21 cellular contexts compared by ENCODE assay signal in the genomic region with DNA sequence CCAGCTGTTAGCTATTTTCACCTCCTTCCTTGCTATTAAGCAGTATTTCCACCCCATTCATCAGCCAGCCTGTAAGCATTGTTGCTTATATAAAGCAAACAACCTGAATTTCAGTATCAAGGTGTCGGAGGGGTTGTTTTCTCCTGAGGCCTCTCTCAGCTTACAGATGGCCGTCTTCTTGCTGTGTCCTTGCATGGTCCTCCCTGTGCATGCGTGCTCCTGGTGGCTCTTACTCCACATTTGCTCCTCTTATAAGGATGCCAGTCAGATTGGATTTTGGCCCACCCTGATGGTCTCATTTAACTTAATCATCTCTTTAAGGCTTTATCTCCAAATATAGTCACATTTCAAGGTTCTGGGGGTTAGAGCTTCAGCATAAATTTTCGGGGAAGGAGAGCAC. TPM values are rescaled to one million over a fixed set of nuclear protein-coding genes. Genes with fewer than 3 reads are reported as not detected.
A peak's percentile ranks its signal among the peaks of the same experiment; 100 is the strongest.
DNase-seq lines count a peak whose midpoint lies in the region; ATAC-seq, FAIRE-seq and TF ChIP-seq lines count a peak whose summit lies in the region.
"Had no signal": no experiment of that assay in that cellular context is flagged by ENCODE, and none has a peak within 500 bp of the region (broad histone marks: within the 10 kb centered on the region; RNA-seq: fewer than 3 reads in every experiment).

No MANE protein-coding gene starts in this region.

- 95% methylated on average over 4 of the region's 4 CpGs for WGBS in hepatocyte (ENCODE audit: low lambda C conversion rate, missing lambda C conversion rate)

- no peak for TF ChIP-seq CTCF in SU-DHL-6 (IDR thresholded peaks at IDR 0.05; ENCODE audit: insufficient read depth, low read length, poor library complexity, severe bottlenecking)
- TF ChIP-seq CTCF in hepatocyte (IDR thresholded peaks at IDR 0.05; ENCODE audit: poor library complexity) = no peak

- H3K27me3 Mint-ChIP-seq in activated naive CD4-positive, alpha-beta T cell treated with anti-CD3 and anti-CD28 coated beads, Interleukin-2, amount 10 ng/mL, durations not matched to agents 7 days and 5 days = no peaks in the 10 kb centered on the region
- no peaks in the 10 kb centered on the region for H3K27me3 Mint-ChIP-seq in activated CD8-positive, alpha-beta memory T cell treated with anti-CD3 and anti-CD28 coated beads, Interleukin-2, amount 10 ng/mL, durations not matched to agents 7 days and 5 days
- H3K27me3 Mint-ChIP-seq: IgD-negative memory B cell had no signal

- peak overlapping the region; percentile 5 for H3K4me3 Mint-ChIP-seq in activated naive CD4-positive, alpha-beta T cell treated with anti-CD3 and anti-CD28 coated beads, Interleukin-2, amount 10 ng/mL, durations not matched to agents 7 days and 5 days
- H3K4me3 Mint-ChIP-seq in activated CD8-positive, alpha-beta memory T cell treated with anti-CD3 and anti-CD28 coated beads, Interleukin-2, amount 10 ng/mL, durations not matched to agents 7 days and 5 days = no peak overlapping the region

- H3K9me2 ChIP-seq in SU-DHL-6 (replicated peaks; ENCODE audit: insufficient read depth, low read length) (no peaks in the 10 kb centered on the region), hepatocyte (replicated peaks; ENCODE audit: insufficient read depth) (no peaks in the 10 kb centered on the region)

- no peak for FAIRE-seq in GM12891 (lab: Jason Lieb, UNC)
- FAIRE-seq: D721Med, RCC 7860 had no signal

- peaks cover 26% of the 10 kb centered on the region for H3K36me3 Mint-ChIP-seq in activated naive CD4-positive, alpha-beta T cell treated with anti-CD3 and anti-CD28 coated beads, Interleukin-2, amount 10 ng/mL, durations not matched to agents 7 days and 5 days
- H3K36me3 Mint-ChIP-seq in activated CD8-positive, alpha-beta memory T cell treated with anti-CD3 and anti-CD28 coated beads, Interleukin-2, amount 10 ng/mL, durations not matched to agents 7 days and 5 days = peaks cover 40% of the 10 kb centered on the region
- H3K36me3 Mint-ChIP-seq: IgD-negative memory B cell had no signal

- H3K9me3 Mint-ChIP-seq in activated naive CD4-positive, alpha-beta T cell treated with anti-CD3 and anti-CD28 coated beads, Interleukin-2, amount 10 ng/mL, durations not matched to agents 7 days and 5 days = no peaks in the 10 kb centered on the region
- no peaks in the 10 kb centered on the region for H3K9me3 Mint-ChIP-seq in activated CD8-positive, alpha-beta memory T cell treated with anti-CD3 and anti-CD28 coated beads, Interleukin-2, amount 10 ng/mL, durations not matched to agents 7 days and 5 days (ENCODE audit: low read depth)
- H3K9me3 Mint-ChIP-seq: IgD-negative memory B cell had no signal

- CTCF ChIA-PET in activated naive CD4-positive, alpha-beta T cell treated with anti-CD3 and anti-CD28 coated beads, Interleukin-2, amount 10 ng/mL, durations not matched to agents 7 days and 5 days (lab: Charles Lee) = no interaction called here
- CTCF ChIA-PET in activated CD8-positive, alpha-beta memory T cell treated with anti-CD3 and anti-CD28 coated beads, Interleukin-2, amount 10 ng/mL, durations not matched to agents 7 days and 5 days (lab: Charles Lee) = interaction anchor here (0.5 kb wide), 1 partner anchor 253 kb away, joined by 3 read pairs; no protein-coding TSS in a partner anchor

- no peaks in the 10 kb centered on the region for H3K27me3 ChIP-seq in SU-DHL-6 (ENCODE audit: low read length)
- no peaks in the 10 kb centered on the region for H3K27me3 ChIP-seq in hepatocyte
- H3K27me3 ChIP-seq in skeletal muscle satellite cell (ENCODE audit: control insufficient read depth, insufficient read depth, low read length) = no peaks in the 10 kb centered on the region
- H3K27me3 ChIP-seq: body of pancreas, esophagus muscularis mucosa, heart right ventricle had no signal

- H3K4me3 ChIP-seq in SU-DHL-6 (ENCODE audit: insufficient read depth, low read length, poor library complexity, severe bottlenecking) (no peak overlapping the region), hepatocyte (no peak overlapping the region), skeletal muscle satellite cell (ENCODE audit: low read length) (no peak overlapping the region)
- H3K4me3 ChIP-seq: body of pancreas, esophagus muscularis mucosa, heart right ventricle, mucosa of descending colon had no signal

- peaks cover 52% of the 10 kb centered on the region for H3K4me1 Mint-ChIP-seq in activated naive CD4-positive, alpha-beta T cell treated with anti-CD3 and anti-CD28 coated beads, Interleukin-2, amount 10 ng/mL, durations not matched to agents 7 days and 5 days
- H3K4me1 Mint-ChIP-seq in activated CD8-positive, alpha-beta memory T cell treated with anti-CD3 and anti-CD28 coated beads, Interleukin-2, amount 10 ng/mL, durations not matched to agents 7 days and 5 days = peaks cover 69% of the 10 kb centered on the region

- H3K27ac ChIP-seq in SU-DHL-6 (ENCODE audit: low read depth, low read length) = no peak overlapping the region
- H3K27ac ChIP-seq in hepatocyte = no peak overlapping the region
- H3K27ac ChIP-seq: body of pancreas, esophagus muscularis mucosa, heart right ventricle, psoas muscle had no signal

- H4K20me1 ChIP-seq in SU-DHL-6 (ENCODE audit: low read depth, low read length) = no peaks in the 10 kb centered on the region
- H4K20me1 ChIP-seq in hepatocyte (ENCODE audit: insufficient read depth, poor library complexity, severe bottlenecking) = no peaks in the 10 kb centered on the region

- H3K4me1 ChIP-seq in hepatocyte (ENCODE audit: insufficient read depth) = peaks cover 21% of the 10 kb centered on the region
- H3K4me1 ChIP-seq in skeletal muscle satellite cell (ENCODE audit: control insufficient read depth, insufficient read depth, low read length) = peaks cover 21% of the 10 kb centered on the region

- TF ChIP-seq POLR2A in GM12891 (IDR thresholded peaks at IDR 0.05; ENCODE audit: low read depth, low read length) = no peak

- peaks cover 55% of the 10 kb centered on the region for H3K79me2 ChIP-seq in SU-DHL-6 (ENCODE audit: insufficient read depth, low read length)
- H3K79me2 ChIP-seq in hepatocyte = peaks cover 46% of the 10 kb centered on the region

- H3K9me3 ChIP-seq in SU-DHL-6 (ENCODE audit: insufficient read depth, low read length) (no peaks in the 10 kb centered on the region), hepatocyte (ENCODE audit: low read depth) (no peaks in the 10 kb centered on the region), skeletal muscle satellite cell (replicated peaks; ENCODE audit: low read length) (no peaks in the 10 kb centered on the region)
- H3K9me3 ChIP-seq: body of pancreas, esophagus muscularis mucosa, heart right ventricle, mucosa of descending colon, psoas muscle had no signal

- H3K4me2 ChIP-seq in SU-DHL-6 (ENCODE audit: low read depth, low read length, poor library complexity, severe bottlenecking) = peak overlapping the region; percentile 86
- H3K4me2 ChIP-seq in hepatocyte = peak overlapping the region; percentile 87
- H3K4me2 ChIP-seq in skeletal muscle satellite cell (ENCODE audit: low read length) = peak overlapping the region; percentile 44

- no peaks in the 10 kb centered on the region for H3F3A ChIP-seq in SU-DHL-6 (ENCODE audit: insufficient read depth)

- H3K36me3 ChIP-seq in SU-DHL-6 (ENCODE audit: low read length) (peaks cover 27% of the 10 kb centered on the region), hepatocyte (replicated peaks; ENCODE audit: insufficient read depth, low read depth) (no peaks in the 10 kb centered on the region), skeletal muscle satellite cell (ENCODE audit: insufficient read depth, low read length) (peaks cover 35% of the 10 kb centered on the region)

- ATAC-seq in activated CD8-positive, alpha-beta memory T cell treated with anti-CD3 and anti-CD28 coated beads, Interleukin-2, amount 10 ng/mL, durations not matched to agents 7 days and 5 days = no peak
- ATAC-seq: body of pancreas, heart right ventricle, mucosa of descending colon, psoas muscle had no signal

- H2AFZ ChIP-seq in SU-DHL-6 (ENCODE audit: low read depth, low read length, severe bottlenecking) = no peak overlapping the region
- H2AFZ ChIP-seq in hepatocyte = no peak overlapping the region

- DNase-seq in activated naive CD4-positive, alpha-beta T cell treated with anti-CD3 and anti-CD28 coated beads, Interleukin-2, amount 10 ng/mL, durations not matched to agents 7 days and 5 days = no peak
- no peak for DNase-seq in activated naive CD4-positive, alpha-beta T cell treated with anti-CD3 and anti-CD28 coated beads, Interleukin-2, amount 50 U/mL, for 16 hours
- DNase-seq in hepatocyte (ENCODE audit: low spot score) (no peak), globus pallidus (ENCODE audit: low spot score) (no peak), GM12891 (ENCODE audit: insufficient read length, low spot score) (no peak)
- no peak for DNase-seq in activated CD8-positive, alpha-beta memory T cell treated with anti-CD3 and anti-CD28 coated beads, Interleukin-2, amount 10 ng/mL, durations not matched to agents 7 days and 5 days
- DNase-seq: activated CD4-positive, CD25-positive, alpha-beta regulatory T cell treated with anti-CD3 and anti-CD28 coated beads, Interleukin-2, amount 50 U/mL, for 72 hours; body of pancreas; heart right ventricle; kidney glomerular epithelial cell; mucosa of descending colon; NCI-H2081 treated with DMSO at 0.1 percent for 48 hours; NCI-H748 treated with DMSO at 0.1 percent for 48 hours; psoas muscle; SW 1271 had no signal

- no peak overlapping the region for H3K27ac Mint-ChIP-seq in activated naive CD4-positive, alpha-beta T cell treated with anti-CD3 and anti-CD28 coated beads, Interleukin-2, amount 10 ng/mL, durations not matched to agents 7 days and 5 days
- H3K27ac Mint-ChIP-seq in activated CD8-positive, alpha-beta memory T cell treated with anti-CD3 and anti-CD28 coated beads, Interleukin-2, amount 10 ng/mL, durations not matched to agents 7 days and 5 days = no peak overlapping the region
- H3K27ac Mint-ChIP-seq: IgD-negative memory B cell had no signal

- H3K9ac ChIP-seq in SU-DHL-6 (ENCODE audit: low read length) (no peak overlapping the region), skeletal muscle satellite cell (ENCODE audit: low read depth, low read length) (no peak overlapping the region)

RNA-seq across cellular contexts. Expression of a gene that starts 2.6 kb away (rescaled TPM):
- 33.0 and 35.7 TPM in 2 replicates for total RNA-seq in hepatocyte
- polyA plus RNA-seq in hepatocyte = 21.7 and 26.3 TPM in 2 replicates
- 29.7 and 31.7 TPM in 2 replicates for total RNA-seq in skeletal muscle satellite cell (2012; rRNA removed)
- 10 to 100 TPM; 22.0 to 26.3 TPM for total RNA-seq in activated CD8-positive, alpha-beta memory T cell treated with anti-CD3 and anti-CD28 coated beads, Interleukin-2, amount 10 ng/mL, durations not matched to agents 7 days and 5 days
- polyA plus RNA-seq in GM12891 (2012; ENCODE audit: low read depth, missing spikeins) = 18.7 TPM

RNA-seq across cellular contexts. Expression of a gene that starts 2.7 kb away (rescaled TPM):
- 10.1 and 14.6 TPM in 2 replicates for total RNA-seq in hepatocyte
- 5.0 and 5.3 TPM in 2 replicates for polyA plus RNA-seq in hepatocyte
- total RNA-seq in skeletal muscle satellite cell (2012; rRNA removed) = 5.0 and 9.1 TPM in 2 replicates
- total RNA-seq in activated CD8-positive, alpha-beta memory T cell treated with anti-CD3 and anti-CD28 coated beads, Interleukin-2, amount 10 ng/mL, durations not matched to agents 7 days and 5 days = 10 to 100 TPM; 12.1 to 12.6 TPM
- polyA plus RNA-seq in GM12891 (2012; ENCODE audit: low read depth, missing spikeins) = 4.7 TPM

RNA-seq across cellular contexts. Expression of a gene that starts 46.9 kb away (rescaled TPM):
- total RNA-seq in hepatocyte = 10.5 and 12.1 TPM in 2 replicates
- 6.2 and 6.8 TPM in 2 replicates for polyA plus RNA-seq in hepatocyte
- 21.0 and 22.7 TPM in 2 replicates for total RNA-seq in skeletal muscle satellite cell (2012; rRNA removed)
- 10 to 100 TPM; 18.9 to 19.5 TPM for total RNA-seq in activated CD8-positive, alpha-beta memory T cell treated with anti-CD3 and anti-CD28 coated beads, Interleukin-2, amount 10 ng/mL, durations not matched to agents 7 days and 5 days
- polyA plus RNA-seq in GM12891 (2012; ENCODE audit: low read depth, missing spikeins) = 6.2 TPM
